Comparison of ENCODE assay signal across 8 cellular contexts in genomic region chr16:67645397-67646121, GRCh38. TPM values are rescaled to one million over a fixed set of nuclear protein-coding genes. Genes with fewer than 3 reads are reported as not detected.
DNase-seq lines count a peak whose midpoint lies in the region; ATAC-seq, FAIRE-seq and TF ChIP-seq lines count a peak whose summit lies in the region.
"Had no signal": no experiment of that assay in that cellular context is flagged by ENCODE, and none has a peak within 500 bp of the region (broad histone marks: within the 10 kb centered on the region; RNA-seq: fewer than 3 reads in every experiment).

No MANE protein-coding gene starts in this region.

- H3K4me3 Mint-ChIP-seq in activated naive CD4-positive, alpha-beta T cell treated with anti-CD3 and anti-CD28 coated beads, Interleukin-2, amount 50 U/mL, for 24 hours = peak overlapping the region; percentile 86

- FAIRE-seq in HTR-8/SVneo (lab: Jason Lieb, UNC) = no peak

- H3K4me1 Mint-ChIP-seq in activated naive CD4-positive, alpha-beta T cell treated with anti-CD3 and anti-CD28 coated beads, Interleukin-2, amount 50 U/mL, for 24 hours = peaks cover 16% of the 10 kb centered on the region

- H3K36me3 Mint-ChIP-seq in activated naive CD4-positive, alpha-beta T cell treated with anti-CD3 and anti-CD28 coated beads, Interleukin-2, amount 50 U/mL, for 24 hours = peaks cover 2% of the 10 kb centered on the region

- TF ChIP-seq CTCF in GM12865 (IDR thresholded peaks at IDR 0.05; ENCODE audit: insufficient read depth, low read depth, low read length, missing control alignments) = no peak
- TF ChIP-seq CTCF in osteoblast (IDR thresholded peaks at IDR 0.05; ENCODE audit: extremely low read depth, low read depth, low read length) = no peak

- no peaks in the 10 kb centered on the region for H3K9me3 ChIP-seq in osteoblast (ENCODE audit: low read depth, low read length)
- H3K9me3 ChIP-seq: uterus had no signal

- H3K27ac Mint-ChIP-seq in activated naive CD4-positive, alpha-beta T cell treated with anti-CD3 and anti-CD28 coated beads, Interleukin-2, amount 50 U/mL, for 24 hours = peak overlapping the region; percentile 23

- H3K27me3 Mint-ChIP-seq in activated naive CD4-positive, alpha-beta T cell treated with anti-CD3 and anti-CD28 coated beads, Interleukin-2, amount 50 U/mL, for 24 hours = no peaks in the 10 kb centered on the region

- H3K36me3 ChIP-seq in osteoblast (ENCODE audit: insufficient read depth, low read length) = no peaks in the 10 kb centered on the region
- H3K36me3 ChIP-seq: uterus had no signal

- no peak overlapping the region for H3K27ac ChIP-seq in osteoblast (ENCODE audit: low read depth, low read length)
- H3K27ac ChIP-seq: uterus had no signal

- peaks cover 62% of the 10 kb centered on the region for H3K27me3 ChIP-seq in osteoblast (ENCODE audit: insufficient read depth, low read length)

- H3K4me3 ChIP-seq in GM12865 (ENCODE audit: low read depth, low read length) (peak overlapping the region; percentile 68), osteoblast (ENCODE audit: insufficient read depth, low read length) (no peak overlapping the region)
- H3K4me3 ChIP-seq: uterus had no signal

- ATAC-seq in HG02885 (IDR thresholded peaks at IDR 0.05; ENCODE audit: poor library complexity, unreplicated experiment) = peak; percentile 8

- no peaks in the 10 kb centered on the region for H3K9me3 Mint-ChIP-seq in activated naive CD4-positive, alpha-beta T cell treated with anti-CD3 and anti-CD28 coated beads, Interleukin-2, amount 50 U/mL, for 24 hours

- no peak overlapping the region for H2AFZ ChIP-seq in osteoblast (ENCODE audit: low read length)

- peaks cover 8% of the 10 kb centered on the region for H3K4me1 ChIP-seq in osteoblast (ENCODE audit: insufficient read depth, low read length)

- no peaks in the 10 kb centered on the region for H3K79me2 ChIP-seq in osteoblast (ENCODE audit: insufficient read depth, low read length)

- no peak overlapping the region for H3K4me2 ChIP-seq in osteoblast (ENCODE audit: insufficient read depth, low read length)

- DNase-seq in GM12865 (ENCODE audit: low read depth) = no peak
- peak; percentile 81 for DNase-seq in osteoblast (ENCODE audit: insufficient read length, low spot score, missing footprints)
- DNase-seq in NCI-H1694 (lab: John Stamatoyannopoulos, UW) = no peak
- no peak for DNase-seq in HTR-8/SVneo (ENCODE audit: insufficient read length, low spot score)
- DNase-seq in activated effector memory CD4-positive, alpha-beta T cell treated with anti-CD3 and anti-CD28 coated beads, Interleukin-2, amount 50 U/mL, for 16 hours = no peak
- DNase-seq: uterus had no signal

- peaks cover 6% of the 10 kb centered on the region for H4K20me1 ChIP-seq in osteoblast (ENCODE audit: insufficient read depth, low read length)

RNA-seq across cellular contexts. Expression of gene CARMIL2, which starts 0.6 kb away (rescaled TPM):
- total RNA-seq in osteoblast = under 0.01 TPM in 2 replicates

RNA-seq across cellular contexts. Expression of gene ACD, which starts 14.5 kb away (rescaled TPM):
- total RNA-seq in osteoblast = 16.5 and 18.8 TPM in 2 replicates

RNA-seq across cellular contexts. Expression of gene PARD6A, which starts 15.2 kb away (rescaled TPM):
- 2.4 and 2.9 TPM in 2 replicates for total RNA-seq in osteoblast

RNA-seq across cellular contexts. Expression of gene ENKD1, which starts 21.0 kb away (rescaled TPM):
- total RNA-seq in osteoblast = 13.3 and 15.9 TPM in 2 replicates

RNA-seq across cellular contexts. Expression of gene C16orf86, which starts 21.1 kb away (rescaled TPM):
- 6.2 and 6.9 TPM in 2 replicates for total RNA-seq in osteoblast
